In genomic region chr14:22982477-22983245, GRCh38 we compare ENCODE assay signal across 1 cellular context.
A peak's percentile ranks its signal among the peaks of the same experiment; 100 is the strongest.
TF ChIP-seq lines count a peak whose summit lies in the region.

TSS of gene AJUBA (minus strand) at chr14:22982551. CDS start at chr14:22982266, 285 bp downstream.

TF ChIP-seq in WTC11, 78 proteins besides CTCF, POLR2A, EP300 and RAD21 (continued from another document):
- TF ChIP-seq, protein P1, sequence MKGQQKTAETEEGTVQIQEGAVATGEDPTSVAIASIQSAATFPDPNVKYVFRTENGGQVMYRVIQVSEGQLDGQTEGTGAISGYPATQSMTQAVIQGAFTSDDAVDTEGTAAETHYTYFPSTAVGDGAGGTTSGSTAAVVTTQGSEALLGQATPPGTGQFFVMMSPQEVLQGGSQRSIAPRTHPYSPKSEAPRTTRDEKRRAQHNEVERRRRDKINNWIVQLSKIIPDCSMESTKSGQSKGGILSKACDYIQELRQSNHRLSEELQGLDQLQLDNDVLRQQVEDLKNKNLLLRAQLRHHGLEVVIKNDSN (CRISPR knock-in tag; IDR thresholded peaks at IDR 0.05) = peak; percentile 53; the same call in 1 of the 2 replicates
- TF ChIP-seq, protein P2, sequence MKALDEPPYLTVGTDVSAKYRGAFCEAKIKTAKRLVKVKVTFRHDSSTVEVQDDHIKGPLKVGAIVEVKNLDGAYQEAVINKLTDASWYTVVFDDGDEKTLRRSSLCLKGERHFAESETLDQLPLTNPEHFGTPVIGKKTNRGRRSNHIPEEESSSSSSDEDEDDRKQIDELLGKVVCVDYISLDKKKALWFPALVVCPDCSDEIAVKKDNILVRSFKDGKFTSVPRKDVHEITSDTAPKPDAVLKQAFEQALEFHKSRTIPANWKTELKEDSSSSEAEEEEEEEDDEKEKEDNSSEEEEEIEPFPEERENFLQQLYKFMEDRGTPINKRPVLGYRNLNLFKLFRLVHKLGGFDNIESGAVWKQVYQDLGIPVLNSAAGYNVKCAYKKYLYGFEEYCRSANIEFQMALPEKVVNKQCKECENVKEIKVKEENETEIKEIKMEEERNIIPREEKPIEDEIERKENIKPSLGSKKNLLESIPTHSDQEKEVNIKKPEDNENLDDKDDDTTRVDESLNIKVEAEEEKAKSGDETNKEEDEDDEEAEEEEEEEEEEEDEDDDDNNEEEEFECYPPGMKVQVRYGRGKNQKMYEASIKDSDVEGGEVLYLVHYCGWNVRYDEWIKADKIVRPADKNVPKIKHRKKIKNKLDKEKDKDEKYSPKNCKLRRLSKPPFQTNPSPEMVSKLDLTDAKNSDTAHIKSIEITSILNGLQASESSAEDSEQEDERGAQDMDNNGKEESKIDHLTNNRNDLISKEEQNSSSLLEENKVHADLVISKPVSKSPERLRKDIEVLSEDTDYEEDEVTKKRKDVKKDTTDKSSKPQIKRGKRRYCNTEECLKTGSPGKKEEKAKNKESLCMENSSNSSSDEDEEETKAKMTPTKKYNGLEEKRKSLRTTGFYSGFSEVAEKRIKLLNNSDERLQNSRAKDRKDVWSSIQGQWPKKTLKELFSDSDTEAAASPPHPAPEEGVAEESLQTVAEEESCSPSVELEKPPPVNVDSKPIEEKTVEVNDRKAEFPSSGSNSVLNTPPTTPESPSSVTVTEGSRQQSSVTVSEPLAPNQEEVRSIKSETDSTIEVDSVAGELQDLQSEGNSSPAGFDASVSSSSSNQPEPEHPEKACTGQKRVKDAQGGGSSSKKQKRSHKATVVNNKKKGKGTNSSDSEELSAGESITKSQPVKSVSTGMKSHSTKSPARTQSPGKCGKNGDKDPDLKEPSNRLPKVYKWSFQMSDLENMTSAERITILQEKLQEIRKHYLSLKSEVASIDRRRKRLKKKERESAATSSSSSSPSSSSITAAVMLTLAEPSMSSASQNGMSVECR (CRISPR knock-in tag; IDR thresholded peaks at IDR 0.05; ENCODE audit: borderline replicate concordance) = peak; percentile 19; the same call in 1 of the 2 replicates
- TF ChIP-seq ERG (CRISPR knock-in tag; IDR thresholded peaks at IDR 0.05) = no peak
- TF ChIP-seq MYBL2 (CRISPR knock-in tag; IDR thresholded peaks at IDR 0.05) = peak; percentile 72; the same call in 1 of the 2 replicates
- TF ChIP-seq FOXK1 (CRISPR knock-in tag; IDR thresholded peaks at IDR 0.05) = peak; percentile 66; the same call in 1 of the 2 replicates
- TF ChIP-seq, protein P3, sequence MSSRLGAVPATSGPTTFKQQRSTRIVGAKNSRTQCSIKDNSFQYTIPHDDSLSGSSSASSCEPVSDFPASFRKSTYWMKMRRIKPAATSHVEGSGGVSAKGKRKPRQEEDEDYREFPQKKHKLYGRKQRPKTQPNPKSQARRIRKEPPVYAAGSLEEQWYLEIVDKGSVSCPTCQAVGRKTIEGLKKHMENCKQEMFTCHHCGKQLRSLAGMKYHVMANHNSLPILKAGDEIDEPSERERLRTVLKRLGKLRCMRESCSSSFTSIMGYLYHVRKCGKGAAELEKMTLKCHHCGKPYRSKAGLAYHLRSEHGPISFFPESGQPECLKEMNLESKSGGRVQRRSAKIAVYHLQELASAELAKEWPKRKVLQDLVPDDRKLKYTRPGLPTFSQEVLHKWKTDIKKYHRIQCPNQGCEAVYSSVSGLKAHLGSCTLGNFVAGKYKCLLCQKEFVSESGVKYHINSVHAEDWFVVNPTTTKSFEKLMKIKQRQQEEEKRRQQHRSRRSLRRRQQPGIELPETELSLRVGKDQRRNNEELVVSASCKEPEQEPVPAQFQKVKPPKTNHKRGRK (CRISPR knock-in tag; IDR thresholded peaks at IDR 0.05; ENCODE audit: borderline replicate concordance) = 0 out of 2 replicates have a peak, but pooled peaks have one; percentile 49
- no peak; the same call in 1 of the 2 replicates for TF ChIP-seq NFE2L1 (CRISPR knock-in tag; IDR thresholded peaks at IDR 0.05)
- 0 out of 2 replicates have a peak, but pooled peaks have one; percentile 86 for TF ChIP-seq TEAD4 (CRISPR knock-in tag; IDR thresholded peaks at IDR 0.05)
- no peak for TF ChIP-seq EMX1 (CRISPR knock-in tag; IDR thresholded peaks at IDR 0.05)
- TF ChIP-seq NR1H2 (CRISPR knock-in tag; IDR thresholded peaks at IDR 0.05) = no peak
TF ChIP-seq in WTC11: peak in this region for 27.
